15 cellular contexts compared by ENCODE assay signal in the genomic region with DNA sequence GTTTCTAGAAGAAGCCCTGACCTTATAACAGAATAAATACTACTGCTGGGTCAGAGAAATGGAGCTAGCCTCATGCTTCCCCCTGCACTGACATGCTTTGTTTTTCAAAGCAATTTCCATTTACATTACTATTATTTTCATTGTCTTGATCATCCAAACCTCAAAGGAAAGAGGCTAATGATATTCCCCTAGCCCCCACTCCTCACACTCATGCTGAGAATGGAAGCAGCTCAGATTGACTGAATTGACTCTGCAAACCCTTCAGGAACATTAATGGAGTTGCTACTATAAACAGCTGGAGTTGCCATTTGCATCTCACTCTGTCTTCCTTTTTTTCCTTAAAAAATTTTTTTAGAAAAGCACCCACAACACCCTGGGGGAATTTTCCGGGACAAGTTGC.
DNase-seq lines count a peak whose midpoint lies in the region; ATAC-seq and TF ChIP-seq lines count a peak whose summit lies in the region.
"Had no signal": no experiment of that assay in that cellular context is flagged by ENCODE, and none has a peak within 500 bp of the region (broad histone marks: within the 10 kb centered on the region; RNA-seq: fewer than 3 reads in every experiment).

No MANE protein-coding gene starts in this region.

- no peaks in the 10 kb centered on the region for H3K36me3 Mint-ChIP-seq in T-helper 2 cell treated with Interferon-gamma antibody and Interleukin-4, amounts not matched to agents 5 μg/mL and 100 μg/mL, for 36 hours (ENCODE audit: low read depth)
- H3K36me3 Mint-ChIP-seq: CD14-positive monocyte; CD8-positive, alpha-beta T cell; IgD-negative memory B cell had no signal

- no peak for ATAC-seq in gastrocnemius medialis
- ATAC-seq: A549; CD8-positive, alpha-beta T cell had no signal

- no peak for TF ChIP-seq CTCF in gastrocnemius medialis (IDR thresholded peaks at IDR 0.05 in 4 of 5, conservative IDR thresholded peaks at IDR 0.05 in 1 of 5)

- H3K9me3 ChIP-seq in HUES48 (ENCODE audit: control insufficient read depth, insufficient read depth, low read length), result no peaks in the 10 kb centered on the region
- no peaks in the 10 kb centered on the region for H3K9me3 ChIP-seq in SK-N-MC (ENCODE audit: low read depth, low read length)
- H3K9me3 ChIP-seq in gastrocnemius medialis, result no peaks in the 10 kb centered on the region
- H3K9me3 ChIP-seq: A549, Caco-2 had no signal

- H3K27me3 ChIP-seq in HUES48 (ENCODE audit: control insufficient read depth, insufficient read depth, low read length), result no peaks in the 10 kb centered on the region
- H3K27me3 ChIP-seq in gastrocnemius medialis, result no peaks in the 10 kb centered on the region

- no peak overlapping the region for H3K4me3 Mint-ChIP-seq in T-helper 2 cell treated with Interferon-gamma antibody and Interleukin-4, amounts not matched to agents 5 μg/mL and 100 μg/mL, for 36 hours
- H3K4me3 Mint-ChIP-seq: CD14-positive monocyte; CD8-positive, alpha-beta T cell; IgD-negative memory B cell had no signal

- DNase-seq in SK-N-MC (ENCODE audit: low read depth, low spot score) (no peak), iPS DF 19.7 (ENCODE audit: low read depth, low spot score) (peak; percentile 9), iPS-NIHi7 (ENCODE audit: extremely low spot score) (peak; percentile 19), nucleus accumbens (lab: John Stamatoyannopoulos, UW) (no peak), gastrocnemius medialis (no peak), NCI-H2227 (lab: John Stamatoyannopoulos, UW; ENCODE audit: unreplicated experiment) (no peak)
- no peak for DNase-seq in T-helper 2 cell treated with Interferon-gamma antibody and Interleukin-4, amounts not matched to agents 5 μg/mL and 100 μg/mL, for 36 hours (ENCODE audit: low spot score)
- DNase-seq: Caco-2; CD8-positive, alpha-beta T cell; DND-41; GF-D8 had no signal

- in situ Hi-C loops in gastrocnemius medialis (cut with MboI; ENCODE audit: low sequenced_read_pairs in 4 of 4), result no loop called here

- H3K4me1 ChIP-seq in HUES48 (ENCODE audit: control insufficient read depth, insufficient read depth, low read length) (peaks cover 32% of the 10 kb centered on the region), gastrocnemius medialis (peaks cover 11 to 12% of the 10 kb centered on the region in 2 donors)
- H3K4me1 ChIP-seq: A549, Caco-2 had no signal

- no peaks in the 10 kb centered on the region for H3K4me1 Mint-ChIP-seq in T-helper 2 cell treated with Interferon-gamma antibody and Interleukin-4, amounts not matched to agents 5 μg/mL and 100 μg/mL, for 36 hours (ENCODE audit: low read depth)
- H3K4me1 Mint-ChIP-seq: CD14-positive monocyte had no signal

- peak overlapping the region; percentile 28 for H3K27ac ChIP-seq in HUES48 (ENCODE audit: low read depth, low read length)
- 0 out of 2 replicates have a peak overlapping the region, but pooled peaks have one; percentile 21 for H3K27ac ChIP-seq in SK-N-MC
- H3K27ac ChIP-seq in gastrocnemius medialis, result no peak overlapping the region
- H3K27ac ChIP-seq: A549 had no signal

- no peaks in the 10 kb centered on the region for H3K9me3 Mint-ChIP-seq in T-helper 2 cell treated with Interferon-gamma antibody and Interleukin-4, amounts not matched to agents 5 μg/mL and 100 μg/mL, for 36 hours

- peak overlapping the region; percentile 39; the same call in 1 of the 2 replicates for H3K4me3 ChIP-seq in HUES48 (ENCODE audit: low read depth, low read length)
- peak overlapping the region; percentile 53 for H3K4me3 ChIP-seq in SK-N-MC
- H3K4me3 ChIP-seq in gastrocnemius medialis, result no peak overlapping the region
- H3K4me3 ChIP-seq: A549 had no signal

- H3K27ac Mint-ChIP-seq in T-helper 2 cell treated with Interferon-gamma antibody and Interleukin-4, amounts not matched to agents 5 μg/mL and 100 μg/mL, for 36 hours, result no peak overlapping the region
- H3K27ac Mint-ChIP-seq: CD14-positive monocyte; CD8-positive, alpha-beta T cell; IgD-negative memory B cell had no signal

- H3K9ac ChIP-seq in HUES48 (ENCODE audit: low read depth, low read length) (no peak overlapping the region), SK-N-MC (ENCODE audit: insufficient read length) (no peak overlapping the region)

- intact Hi-C loops in gastrocnemius medialis (cut with DNase I; ENCODE audit: low total_unique reads), result no loop called here

- TF ChIP-seq POLR2A in gastrocnemius medialis (IDR thresholded peaks at IDR 0.05), result no peak

- peaks cover 8% of the 10 kb centered on the region for H3K27me3 Mint-ChIP-seq in T-helper 2 cell treated with Interferon-gamma antibody and Interleukin-4, amounts not matched to agents 5 μg/mL and 100 μg/mL, for 36 hours (ENCODE audit: low read depth)
- H3K27me3 Mint-ChIP-seq: IgD-negative memory B cell had no signal

- no peaks in the 10 kb centered on the region for H3K36me3 ChIP-seq in HUES48 (ENCODE audit: control insufficient read depth, insufficient read depth, low read length)
- no peaks in the 10 kb centered on the region for H3K36me3 ChIP-seq in SK-N-MC (ENCODE audit: insufficient read depth, low read length)
- H3K36me3 ChIP-seq in gastrocnemius medialis, result no peaks in the 10 kb centered on the region

Comparison
In these comparisons a context has a peak if more than half of its experiments do, and no peak if none do; other contexts are left out.
1. H3K27ac ChIP-seq: peak in HUES48 (single experiment) and SK-N-MC (single experiment); none in gastrocnemius medialis (0 of 4).
2. H3K4me3 ChIP-seq: peak in HUES48 (single experiment) and SK-N-MC (single experiment); none in gastrocnemius medialis (0 of 4).
3. DNase-seq: peak in iPS DF 19.7 (single experiment) and iPS-NIHi7 (single experiment); none in SK-N-MC (single experiment), nucleus accumbens (0 of 56), gastrocnemius medialis (0 of 2), T-helper 2 cell treated with Interferon-gamma antibody and Interleukin-4, amounts not matched to agents 5 μg/mL and 100 μg/mL, for 36 hours (single experiment) and NCI-H2227 (single experiment).